In the genomic region with DNA sequence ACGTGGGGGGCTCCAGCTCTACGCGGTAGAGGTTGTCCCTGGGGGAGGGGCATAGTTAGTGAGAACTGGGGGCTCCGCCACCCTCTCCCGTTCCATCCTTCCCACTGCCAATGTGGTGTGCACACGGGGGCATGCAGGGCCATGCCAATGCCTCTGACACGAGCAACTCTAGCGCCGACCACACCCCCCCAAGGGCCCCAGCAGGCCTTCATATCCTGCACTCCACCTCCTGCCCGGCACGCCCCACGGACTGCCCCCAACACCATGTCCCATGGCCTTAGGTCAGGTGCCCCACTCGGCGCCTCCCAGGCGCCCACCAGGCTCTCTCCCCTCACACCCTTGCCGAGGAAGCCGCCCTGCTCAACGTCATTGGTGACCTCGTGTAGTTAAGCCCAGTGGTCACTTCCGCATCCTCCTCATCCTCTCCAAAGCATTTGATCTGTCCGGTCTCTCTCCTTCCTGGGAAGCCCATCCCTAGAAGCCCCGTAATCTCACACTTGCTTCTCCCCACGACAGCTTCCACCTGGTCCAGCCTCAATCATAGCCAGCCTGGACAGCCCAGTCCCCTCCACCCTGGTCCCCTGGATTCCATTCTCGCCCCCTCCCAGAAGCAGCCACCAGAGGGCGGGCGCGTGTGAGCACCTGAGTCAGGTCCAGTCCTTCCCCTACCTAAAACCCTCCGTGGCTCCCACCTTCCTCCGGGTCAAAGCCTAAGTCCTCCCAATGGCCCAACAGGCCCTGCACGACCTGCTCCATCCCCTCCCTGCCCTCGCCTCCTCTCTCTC, we compare ENCODE assay signal across 12 cellular contexts. TPM values are rescaled to one million over a fixed set of nuclear protein-coding genes. Genes with fewer than 3 reads are reported as not detected.
DNase-seq lines count a peak whose midpoint lies in the region; ATAC-seq and TF ChIP-seq lines count a peak whose summit lies in the region.
"Had no signal": no experiment of that assay in that cellular context is flagged by ENCODE, and none has a peak within 500 bp of the region (broad histone marks: within the 10 kb centered on the region; RNA-seq: fewer than 3 reads in every experiment).

No MANE protein-coding gene starts in this region.

- peaks cover 4% of the 10 kb centered on the region; the same call in 1 of the 2 replicates for H4K20me1 ChIP-seq in OCI-LY3 (ENCODE audit: insufficient read depth, low read length)
- H4K20me1 ChIP-seq: BLaER1 had no signal

- no peaks in the 10 kb centered on the region for H3K36me3 Mint-ChIP-seq in activated T-cell treated with anti-CD3 and anti-CD28 coated beads, Interleukin-2, amount 50 U/mL, for 24 hours (ENCODE audit: low read depth)
- peaks cover 6% of the 10 kb centered on the region for H3K36me3 Mint-ChIP-seq in stimulated activated effector memory CD8-positive, alpha-beta T cell treated with anti-CD3 and anti-CD28 coated beads, Interleukin-12 subunit alpha, Interleukin-12 subunit beta, amount 100 ng/mL, for 72 hours
- H3K36me3 Mint-ChIP-seq in mesothelial cell of epicardium, result peaks cover 5% of the 10 kb centered on the region

- H2AFZ ChIP-seq in OCI-LY3 (ENCODE audit: low read depth, low read length), result no peak overlapping the region

- peak; percentile 31 for ATAC-seq in stimulated activated effector memory CD8-positive, alpha-beta T cell treated with anti-CD3 and anti-CD28 coated beads, Interleukin-12 subunit alpha, Interleukin-12 subunit beta, amount 100 ng/mL, for 72 hours

- H3K4me2 ChIP-seq in OCI-LY3 (ENCODE audit: low read length), result no peak overlapping the region

- peak; percentile 33 for DNase-seq in activated T-cell treated with anti-CD3 and anti-CD28 coated beads, Interleukin-2, amount 50 U/mL, for 1 hour
- DNase-seq in activated T-cell treated with anti-CD3 and anti-CD28 coated beads, Interleukin-2, amount 50 U/mL, for 24 hours, result no peak
- DNase-seq in choroid plexus epithelial cell (ENCODE audit: low read depth) (no peak), NCI-H774 (lab: John Stamatoyannopoulos, UW) (no peak), mesothelial cell of epicardium (ENCODE audit: low spot score in 2 of 2, unreplicated experiment in 2 of 2) (no peak), cerebellar cortex (ENCODE audit: low spot score) (no peak)
- DNase-seq in stimulated activated effector memory CD8-positive, alpha-beta T cell treated with anti-CD3 and anti-CD28 coated beads, Interleukin-12 subunit alpha, Interleukin-12 subunit beta, amount 100 ng/mL, for 72 hours (ENCODE audit: low spot score in 2 of 2), result peak in 1 of 2 donors; percentile 65

- no peaks in the 10 kb centered on the region for H3K27me3 Mint-ChIP-seq in activated T-cell treated with anti-CD3 and anti-CD28 coated beads, Interleukin-2, amount 50 U/mL, for 24 hours
- peaks cover 4% of the 10 kb centered on the region for H3K27me3 Mint-ChIP-seq in mesothelial cell of epicardium (ENCODE audit: low read depth)

- H3K27ac ChIP-seq in OCI-LY3 (ENCODE audit: low read length), result no peak overlapping the region
- H3K27ac ChIP-seq: BLaER1, SJSA1 had no signal

- no peak overlapping the region for H3K27ac Mint-ChIP-seq in activated T-cell treated with anti-CD3 and anti-CD28 coated beads, Interleukin-2, amount 50 U/mL, for 24 hours
- H3K27ac Mint-ChIP-seq in stimulated activated effector memory CD8-positive, alpha-beta T cell treated with anti-CD3 and anti-CD28 coated beads, Interleukin-12 subunit alpha, Interleukin-12 subunit beta, amount 100 ng/mL, for 72 hours, result no peak overlapping the region
- no peak overlapping the region for H3K27ac Mint-ChIP-seq in mesothelial cell of epicardium
- H3K27ac Mint-ChIP-seq: activated T-helper 17 cell treated with anti-CD3 and anti-CD28 coated beads, Interleukin-2, amount 50 U/mL, for 72 hours had no signal

- no peaks in the 10 kb centered on the region for H3K4me1 Mint-ChIP-seq in activated T-cell treated with anti-CD3 and anti-CD28 coated beads, Interleukin-2, amount 50 U/mL, for 24 hours (ENCODE audit: low read depth)
- peaks cover 5% of the 10 kb centered on the region for H3K4me1 Mint-ChIP-seq in stimulated activated effector memory CD8-positive, alpha-beta T cell treated with anti-CD3 and anti-CD28 coated beads, Interleukin-12 subunit alpha, Interleukin-12 subunit beta, amount 100 ng/mL, for 72 hours
- peaks cover 3% of the 10 kb centered on the region for H3K4me1 Mint-ChIP-seq in mesothelial cell of epicardium
- H3K4me1 Mint-ChIP-seq: activated T-helper 17 cell treated with anti-CD3 and anti-CD28 coated beads, Interleukin-2, amount 50 U/mL, for 72 hours had no signal

- no peak overlapping the region for H3K4me3 Mint-ChIP-seq in activated T-cell treated with anti-CD3 and anti-CD28 coated beads, Interleukin-2, amount 50 U/mL, for 24 hours
- H3K4me3 Mint-ChIP-seq in stimulated activated effector memory CD8-positive, alpha-beta T cell treated with anti-CD3 and anti-CD28 coated beads, Interleukin-12 subunit alpha, Interleukin-12 subunit beta, amount 100 ng/mL, for 72 hours, result no peak overlapping the region
- H3K4me3 Mint-ChIP-seq in mesothelial cell of epicardium, result no peak overlapping the region
- H3K4me3 Mint-ChIP-seq: activated T-helper 17 cell treated with anti-CD3 and anti-CD28 coated beads, Interleukin-2, amount 50 U/mL, for 72 hours had no signal

- H3K4me1 ChIP-seq in OCI-LY3 (ENCODE audit: low read length), result no peaks in the 10 kb centered on the region
- H3K4me1 ChIP-seq: SJSA1 had no signal

- no peaks in the 10 kb centered on the region for H3K27me3 ChIP-seq in OCI-LY3 (ENCODE audit: low read depth, low read length)
- H3K27me3 ChIP-seq: BLaER1, MG63, SJSA1 had no signal

- no peaks in the 10 kb centered on the region for H3K79me2 ChIP-seq in OCI-LY3 (ENCODE audit: low read length)

- no peaks in the 10 kb centered on the region for H3K9me3 ChIP-seq in OCI-LY3 (ENCODE audit: insufficient read depth, low read length)
- H3K9me3 ChIP-seq: BLaER1, MG63, SJSA1 had no signal

- TF ChIP-seq CTCF in OCI-LY3 (IDR thresholded peaks at IDR 0.05; ENCODE audit: low read depth, low read length), result peak; percentile 35
- peak; percentile 15 for TF ChIP-seq CTCF in choroid plexus epithelial cell (conservative IDR thresholded peaks at IDR 0.05; ENCODE audit: low read depth, low read length)
- TF ChIP-seq CTCF in mesothelial cell of epicardium (IDR thresholded peaks at IDR 0.05; ENCODE audit: unreplicated experiment), result no peak

- H3K9ac ChIP-seq in OCI-LY3 (ENCODE audit: low read length), result no peak overlapping the region
- H3K9ac ChIP-seq: BLaER1 had no signal

- H3K4me3 ChIP-seq in OCI-LY3 (ENCODE audit: low read length), result no peak overlapping the region
- no peak overlapping the region for H3K4me3 ChIP-seq in choroid plexus epithelial cell (ENCODE audit: low read depth, low read length)
- H3K4me3 ChIP-seq: BLaER1, MG63, SJSA1 had no signal

- H3K36me3 ChIP-seq in OCI-LY3 (replicated peaks; ENCODE audit: low read depth, low read length), result peaks cover 35% of the 10 kb centered on the region
- H3K36me3 ChIP-seq: MG63, SJSA1 had no signal

- H3K9me3 Mint-ChIP-seq in activated T-cell treated with anti-CD3 and anti-CD28 coated beads, Interleukin-2, amount 50 U/mL, for 24 hours, result no peaks in the 10 kb centered on the region
- H3K9me3 Mint-ChIP-seq in stimulated activated effector memory CD8-positive, alpha-beta T cell treated with anti-CD3 and anti-CD28 coated beads, Interleukin-12 subunit alpha, Interleukin-12 subunit beta, amount 100 ng/mL, for 72 hours, result peaks cover 4% of the 10 kb centered on the region
- H3K9me3 Mint-ChIP-seq in mesothelial cell of epicardium, result peaks cover 4% of the 10 kb centered on the region
- H3K9me3 Mint-ChIP-seq: activated T-helper 17 cell treated with anti-CD3 and anti-CD28 coated beads, Interleukin-2, amount 50 U/mL, for 72 hours had no signal

RNA-seq across cellular contexts. Expression of a gene that starts 2.1 kb away (rescaled TPM):
- total RNA-seq in mesothelial cell of epicardium, result 6.5 to 6.9 TPM (median 6.8 TPM) in 3 replicates

RNA-seq across cellular contexts. Expression of a gene that starts 17.5 kb away (rescaled TPM):
- total RNA-seq in mesothelial cell of epicardium, result 0.16 TPM in 3 replicates
- total RNA-seq: SJSA1 had no signal

RNA-seq across cellular contexts. Expression of a gene that starts 22.4 kb away (rescaled TPM):
- total RNA-seq in mesothelial cell of epicardium, result 0.27 to 0.45 TPM (median 0.38 TPM) in 3 replicates
- total RNA-seq: SJSA1 had no signal

RNA-seq across cellular contexts. Expression of a gene that starts 39.1 kb away (rescaled TPM):
- total RNA-seq in mesothelial cell of epicardium, result 0.25 to 0.29 TPM (median 0.29 TPM) in 3 replicates
- total RNA-seq: SJSA1 had no signal
